1 cellular context compared by ENCODE assay signal in genomic region chr2:54604771-54605350, GRCh38.
TF ChIP-seq lines count a peak whose summit lies in the region.

No MANE protein-coding gene starts in this region.

TF ChIP-seq in K562, 482 proteins besides CTCF, POLR2A, EP300 and RAD21 (continued from another document):
- TF ChIP-seq, protein P1, sequence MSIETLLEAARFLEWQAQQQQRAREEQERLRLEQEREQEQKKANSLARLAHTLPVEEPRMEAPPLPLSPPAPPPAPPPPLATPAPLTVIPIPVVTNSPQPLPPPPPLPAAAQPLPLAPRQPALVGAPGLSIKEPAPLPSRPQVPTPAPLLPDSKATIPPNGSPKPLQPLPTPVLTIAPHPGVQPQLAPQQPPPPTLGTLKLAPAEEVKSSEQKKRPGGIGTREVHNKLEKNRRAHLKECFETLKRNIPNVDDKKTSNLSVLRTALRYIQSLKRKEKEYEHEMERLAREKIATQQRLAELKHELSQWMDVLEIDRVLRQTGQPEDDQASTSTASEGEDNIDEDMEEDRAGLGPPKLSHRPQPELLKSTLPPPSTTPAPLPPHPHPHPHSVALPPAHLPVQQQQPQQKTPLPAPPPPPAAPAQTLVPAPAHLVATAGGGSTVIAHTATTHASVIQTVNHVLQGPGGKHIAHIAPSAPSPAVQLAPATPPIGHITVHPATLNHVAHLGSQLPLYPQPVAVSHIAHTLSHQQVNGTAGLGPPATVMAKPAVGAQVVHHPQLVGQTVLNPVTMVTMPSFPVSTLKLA (conservative IDR thresholded peaks at IDR 0.05): 0 out of 4 replicates have a peak, but pooled peaks of 1 of the 2 experiments have one; percentile 25
- no peak for TF ChIP-seq POLR3A (IDR thresholded peaks at IDR 0.05; ENCODE audit: borderline replicate concordance, extremely low read depth, insufficient read depth, insufficient read length)
